In genomic region chr4:8744083-8744805, GRCh38 we compare ENCODE assay signal across 23 cellular contexts.
A peak's percentile ranks its signal among the peaks of the same experiment; 100 is the strongest.
DNase-seq lines count a peak whose midpoint lies in the region; ATAC-seq and TF ChIP-seq lines count a peak whose summit lies in the region.
"Had no signal": no experiment of that assay in that cellular context is flagged by ENCODE, and none has a peak within 500 bp of the region (broad histone marks: within the 10 kb centered on the region; RNA-seq: fewer than 3 reads in every experiment).

No MANE protein-coding gene starts in this region.

- H3F3A ChIP-seq in PC-3 (ENCODE audit: low read length, unreplicated experiment), result no peaks in the 10 kb centered on the region

- H3K9me2 ChIP-seq in Karpas-422 (replicated peaks; ENCODE audit: insufficient read depth, low read length), result no peaks in the 10 kb centered on the region
- H3K9me2 ChIP-seq in PC-3 (replicated peaks; ENCODE audit: low read length), result no peaks in the 10 kb centered on the region

- H3K36me3 Mint-ChIP-seq in osteocyte (ENCODE audit: unreplicated experiment), result no peaks in the 10 kb centered on the region
- H3K36me3 Mint-ChIP-seq: activated CD4-positive, alpha-beta memory T cell treated with anti-CD3 and anti-CD28 coated beads for 36 hours had no signal

- DNase-seq in BE2C (no peak), Karpas-422 (peak; percentile 42), iPS-NIHi11 (ENCODE audit: low spot score) (peak; percentile 56), osteocyte (ENCODE audit: extremely low spot score, unreplicated experiment) (peak; percentile 78), PC-3 (no peak)
- DNase-seq: activated CD4-positive, alpha-beta memory T cell treated with anti-CD3 and anti-CD28 coated beads for 36 hours; activated naive CD4-positive, alpha-beta T cell treated with Interleukin-2 at 50 U/mL for 16 hours; caudate nucleus; EL; KBM-7; kidney glomerular epithelial cell; MV-4-11; NCI-H187; NCI-H345; stimulated activated CD4-positive, alpha-beta T cell treated with anti-CD3 and anti-CD28 coated beads, Interleukin-4, amount 100 ng/mL, for 4 hours had no signal

- TF ChIP-seq CTCF in BE2C (IDR thresholded peaks at IDR 0.05; ENCODE audit: low read depth, low read length) (0 out of 2 replicates have a peak, but pooled peaks have one; percentile 15), osteocyte (IDR thresholded peaks at IDR 0.05) (no peak), PC-3 (conservative IDR thresholded peaks at IDR 0.05; ENCODE audit: low read depth, low read length) (no peak)

- H2AFZ ChIP-seq in Karpas-422 (ENCODE audit: low read length) (no peak overlapping the region), PC-3 (ENCODE audit: low read length) (no peak overlapping the region)

- peaks cover 7% of the 10 kb centered on the region for H3K27me3 Mint-ChIP-seq in osteocyte (ENCODE audit: unreplicated experiment)
- H3K27me3 Mint-ChIP-seq: activated CD4-positive, alpha-beta memory T cell treated with anti-CD3 and anti-CD28 coated beads for 36 hours had no signal

- intact Hi-C loops in PC-3 (cut with micrococcal nuclease), result no loop called here

- H3K27me3 ChIP-seq in BE2C (no peaks in the 10 kb centered on the region; the same call in 1 of the 2 replicates), Karpas-422 (ENCODE audit: low read length) (no peaks in the 10 kb centered on the region), PC-3 (ENCODE audit: low read length) (peaks cover 17% of the 10 kb centered on the region; the same call in 1 of the 2 replicates)
- H3K27me3 ChIP-seq: BLaER1 treated with 17β-estradiol and CSF1 and Interleukin-3, amounts not matched to agents 10 nM and 100 nM; uterus had no signal

- POLR2A ChIA-PET in PC-3 (lab: Charles Lee; ENCODE audit: unreplicated experiment), result no interaction called here

- H3K9me3 Mint-ChIP-seq in osteocyte (ENCODE audit: unreplicated experiment), result no peaks in the 10 kb centered on the region

- no peaks in the 10 kb centered on the region for H3K4me1 Mint-ChIP-seq in osteocyte (ENCODE audit: unreplicated experiment)
- H3K4me1 Mint-ChIP-seq: nephron had no signal

- H3K4me1 ChIP-seq in BE2C (no peaks in the 10 kb centered on the region), Karpas-422 (ENCODE audit: low read length) (no peaks in the 10 kb centered on the region), PC-3 (ENCODE audit: insufficient read depth, low read length) (no peaks in the 10 kb centered on the region)
- H3K4me1 ChIP-seq: BLaER1 treated with 17β-estradiol and CSF1 and Interleukin-3, amounts not matched to agents 10 nM and 100 nM; prostate gland; uterus had no signal

- no peak overlapping the region for H3K9ac ChIP-seq in Karpas-422 (ENCODE audit: low read length)
- H3K9ac ChIP-seq in PC-3 (ENCODE audit: low read length), result no peak overlapping the region
- H3K9ac ChIP-seq: BLaER1 treated with 17β-estradiol and CSF1 and Interleukin-3, amounts not matched to agents 10 nM and 100 nM had no signal

- no TSS peak for BruUV-seq in PC-3 (replicated peaks; lab: Mats Ljungman, UMichigan)

- H3K4me2 ChIP-seq in Karpas-422 (ENCODE audit: low read depth, low read length, poor library complexity, severe bottlenecking) (no peak overlapping the region), PC-3 (ENCODE audit: low read length) (no peak overlapping the region)
- H3K4me2 ChIP-seq: BLaER1 treated with 17β-estradiol and CSF1 and Interleukin-3, amounts not matched to agents 10 nM and 100 nM had no signal

- H3K27ac ChIP-seq in Karpas-422 (ENCODE audit: low read length) (no peak overlapping the region), PC-3 (ENCODE audit: low read length) (no peak overlapping the region)
- H3K27ac ChIP-seq: BLaER1 treated with 17β-estradiol and CSF1 and Interleukin-3, amounts not matched to agents 10 nM and 100 nM; prostate gland; uterus had no signal

- H3K4me3 Mint-ChIP-seq in osteocyte (ENCODE audit: unreplicated experiment), result no peak overlapping the region
- H3K4me3 Mint-ChIP-seq: activated CD4-positive, alpha-beta memory T cell treated with anti-CD3 and anti-CD28 coated beads for 36 hours; nephron had no signal

- no peak overlapping the region for H3K27ac Mint-ChIP-seq in osteocyte (ENCODE audit: unreplicated experiment)
- H3K27ac Mint-ChIP-seq: activated CD4-positive, alpha-beta memory T cell treated with anti-CD3 and anti-CD28 coated beads for 36 hours; nephron had no signal

- H3K4me3 ChIP-seq in BE2C (ENCODE audit: low read depth, low read length) (no peak overlapping the region), Karpas-422 (ENCODE audit: low read length) (no peak overlapping the region), PC-3 (ENCODE audit: low read length) (no peak overlapping the region)
- H3K4me3 ChIP-seq: BLaER1 treated with 17β-estradiol and CSF1 and Interleukin-3, amounts not matched to agents 10 nM and 100 nM; prostate gland; uterus had no signal

- CTCF ChIA-PET in PC-3 (lab: Charles Lee), result no interaction called here

- no peaks in the 10 kb centered on the region for H3K79me2 ChIP-seq in Karpas-422 (ENCODE audit: low read length)
- no peaks in the 10 kb centered on the region for H3K79me2 ChIP-seq in PC-3 (ENCODE audit: low read length)

- H4K20me1 ChIP-seq in Karpas-422 (ENCODE audit: insufficient read depth, low read depth, low read length) (no peaks in the 10 kb centered on the region), PC-3 (ENCODE audit: low read length) (no peaks in the 10 kb centered on the region)

- H3K36me3 ChIP-seq in BE2C (no peaks in the 10 kb centered on the region), Karpas-422 (ENCODE audit: insufficient read depth, low read length) (no peaks in the 10 kb centered on the region), PC-3 (ENCODE audit: low read depth, low read length) (no peaks in the 10 kb centered on the region)
- H3K36me3 ChIP-seq: BLaER1 treated with 17β-estradiol and CSF1 and Interleukin-3, amounts not matched to agents 10 nM and 100 nM; prostate gland; uterus had no signal

- H3K9me3 ChIP-seq in BE2C (no peaks in the 10 kb centered on the region), Karpas-422 (ENCODE audit: low read length) (no peaks in the 10 kb centered on the region), PC-3 (ENCODE audit: low read length) (no peaks in the 10 kb centered on the region)
- H3K9me3 ChIP-seq: BLaER1 treated with 17β-estradiol and CSF1 and Interleukin-3, amounts not matched to agents 10 nM and 100 nM; prostate gland; uterus had no signal

- ATAC-seq in GM18907 (IDR thresholded peaks at IDR 0.05; ENCODE audit: unreplicated experiment) (no peak), PC-3 (no peak), GM21737 (IDR thresholded peaks at IDR 0.05; ENCODE audit: unreplicated experiment) (no peak), GM19324 (IDR thresholded peaks at IDR 0.05; ENCODE audit: low FRiP score, unreplicated experiment) (no peak)
- ATAC-seq: Panc1 had no signal

Comparison
In these comparisons a context has a peak if more than half of its experiments do, and no peak if none do; other contexts are left out.
1. DNase-seq: peak in Karpas-422 (single experiment), iPS-NIHi11 (single experiment) and osteocyte (single experiment); none in BE2C (single experiment) and PC-3 (single experiment).